ENCODE assay signal across 27 cellular contexts in genomic region chr2:235219048-235219447, GRCh38.
"Had no signal": no experiment of that assay in that cellular context is flagged by ENCODE, and none has a peak within 500 bp of the region (broad histone marks: within the 10 kb centered on the region; RNA-seq: fewer than 3 reads in every experiment).

No MANE protein-coding gene starts in this region.

- H3K27me3 ChIP-seq: brain microvascular endothelial cell, cardiac muscle cell, Peyer's patch had no signal

- ATAC-seq: activated T-helper 17 cell treated with anti-CD3 and anti-CD28 coated beads, Interleukin-2, amount 50 U/mL, for 72 hours; T-cell had no signal

- H3K4me1 ChIP-seq: Peyer's patch had no signal

- H3K9me3 ChIP-seq: Peyer's patch had no signal

- DNase-seq: activated B cell treated with CpG ODN at 0.5 μM for 24 hours; activated CD4-positive, alpha-beta memory T cell treated with anti-CD3 and anti-CD28 coated beads for 36 hours; activated CD4-positive, alpha-beta T cell treated with anti-CD3 and anti-CD28 coated beads, Interleukin-2, amount 10 ng/mL, durations not matched to agents 7 days and 5 days; activated gamma-delta T cell treated with Interleukin-2 at 50 U/mL for 16 hours; activated naive CD4-positive, alpha-beta T cell treated with anti-CD3 and anti-CD28 coated beads, Interleukin-2, amount 10 ng/mL, durations not matched to agents 7 days and 5 days; activated naive CD8-positive, alpha-beta T cell treated with anti-CD3 and anti-CD28 coated beads for 36 hours; activated T-cell treated with anti-CD3 and anti-CD28 coated beads for 4 hours; activated T-cell treated with anti-CD3 and anti-CD28 coated beads, Interleukin-2, amount 50 U/mL, for 48 hours; brain microvascular endothelial cell; NCI-H1092; NCI-H1417; NCI-H1694; NCI-H2029; NCI-H2107; NCI-H2171 treated with DMSO at 0.1 percent for 48 hours; NCI-H226; NCI-H510A; NCI-H526 treated with DMSO at 0.1 percent for 48 hours; NK-92 treated with Interleukin-12 subunit alpha and Interleukin-12 subunit beta, amount 100 ng/mL, for 24 hours; T-cell; T-helper 2 cell; T1000 had no signal

- H3K36me3 ChIP-seq: brain microvascular endothelial cell, cardiac muscle cell, Peyer's patch had no signal

- H3K27ac ChIP-seq: brain microvascular endothelial cell, cardiac muscle cell, KMS-11, Peyer's patch had no signal

- H3K4me3 ChIP-seq: cardiac muscle cell, Peyer's patch, SK-N-MC had no signal
